1 cellular context compared by ENCODE assay signal in the genomic region with DNA sequence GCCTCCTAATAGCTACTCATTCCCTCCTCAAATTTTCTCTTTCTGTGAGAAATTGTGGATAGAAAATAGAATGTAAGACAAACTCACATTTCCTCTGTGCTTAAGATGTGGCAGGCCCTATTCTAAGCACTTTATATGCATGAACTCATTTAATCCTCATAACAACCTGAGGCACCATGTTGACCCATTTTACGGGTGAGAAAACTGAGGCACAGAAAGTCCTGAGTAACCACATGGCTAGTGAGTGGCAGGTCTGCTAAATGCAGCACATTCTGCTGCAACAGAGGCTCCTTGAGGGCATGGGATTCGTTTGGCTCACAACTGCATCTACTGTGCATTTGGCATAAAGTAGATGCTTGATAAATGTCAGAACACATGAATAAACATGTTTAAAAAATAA.
A peak's percentile ranks its signal among the peaks of the same experiment; 100 is the strongest.
TF ChIP-seq lines count a peak whose summit lies in the region.

No MANE protein-coding gene starts in this region.

TF ChIP-seq in HepG2, 621 proteins besides CTCF, POLR2A, EP300 and RAD21 (continues in another document):
- no peak for TF ChIP-seq NR2F6 (IDR thresholded peaks at IDR 0.05)
- no peak for TF ChIP-seq NR2F6 (CRISPR knock-in tag; IDR thresholded peaks at IDR 0.05)
- TF ChIP-seq, protein P1, sequence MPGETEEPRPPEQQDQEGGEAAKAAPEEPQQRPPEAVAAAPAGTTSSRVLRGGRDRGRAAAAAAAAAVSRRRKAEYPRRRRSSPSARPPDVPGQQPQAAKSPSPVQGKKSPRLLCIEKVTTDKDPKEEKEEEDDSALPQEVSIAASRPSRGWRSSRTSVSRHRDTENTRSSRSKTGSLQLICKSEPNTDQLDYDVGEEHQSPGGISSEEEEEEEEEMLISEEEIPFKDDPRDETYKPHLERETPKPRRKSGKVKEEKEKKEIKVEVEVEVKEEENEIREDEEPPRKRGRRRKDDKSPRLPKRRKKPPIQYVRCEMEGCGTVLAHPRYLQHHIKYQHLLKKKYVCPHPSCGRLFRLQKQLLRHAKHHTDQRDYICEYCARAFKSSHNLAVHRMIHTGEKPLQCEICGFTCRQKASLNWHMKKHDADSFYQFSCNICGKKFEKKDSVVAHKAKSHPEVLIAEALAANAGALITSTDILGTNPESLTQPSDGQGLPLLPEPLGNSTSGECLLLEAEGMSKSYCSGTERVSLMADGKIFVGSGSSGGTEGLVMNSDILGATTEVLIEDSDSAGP (CRISPR knock-in tag; IDR thresholded peaks at IDR 0.05; ENCODE audit: borderline replicate concordance), result no peak
- TF ChIP-seq ZNF24 (IDR thresholded peaks at IDR 0.05), result no peak
- TF ChIP-seq MTF2 (CRISPR knock-in tag; IDR thresholded peaks at IDR 0.05; ENCODE audit: borderline replicate concordance), result no peak
- TF ChIP-seq ZNF570 (CRISPR knock-in tag; IDR thresholded peaks at IDR 0.05; ENCODE audit: borderline replicate concordance), result no peak
- no peak for TF ChIP-seq TMF1 (CRISPR knock-in tag; IDR thresholded peaks at IDR 0.05; ENCODE audit: low read depth)
- TF ChIP-seq ARHGAP35 (CRISPR knock-in tag; IDR thresholded peaks at IDR 0.05; ENCODE audit: borderline replicate concordance), result no peak
- TF ChIP-seq ATF4 (CRISPR knock-in tag; IDR thresholded peaks at IDR 0.05), result no peak
- no peak for TF ChIP-seq ZNF383 (CRISPR knock-in tag; IDR thresholded peaks at IDR 0.05; ENCODE audit: borderline replicate concordance)
- TF ChIP-seq, protein P2, sequence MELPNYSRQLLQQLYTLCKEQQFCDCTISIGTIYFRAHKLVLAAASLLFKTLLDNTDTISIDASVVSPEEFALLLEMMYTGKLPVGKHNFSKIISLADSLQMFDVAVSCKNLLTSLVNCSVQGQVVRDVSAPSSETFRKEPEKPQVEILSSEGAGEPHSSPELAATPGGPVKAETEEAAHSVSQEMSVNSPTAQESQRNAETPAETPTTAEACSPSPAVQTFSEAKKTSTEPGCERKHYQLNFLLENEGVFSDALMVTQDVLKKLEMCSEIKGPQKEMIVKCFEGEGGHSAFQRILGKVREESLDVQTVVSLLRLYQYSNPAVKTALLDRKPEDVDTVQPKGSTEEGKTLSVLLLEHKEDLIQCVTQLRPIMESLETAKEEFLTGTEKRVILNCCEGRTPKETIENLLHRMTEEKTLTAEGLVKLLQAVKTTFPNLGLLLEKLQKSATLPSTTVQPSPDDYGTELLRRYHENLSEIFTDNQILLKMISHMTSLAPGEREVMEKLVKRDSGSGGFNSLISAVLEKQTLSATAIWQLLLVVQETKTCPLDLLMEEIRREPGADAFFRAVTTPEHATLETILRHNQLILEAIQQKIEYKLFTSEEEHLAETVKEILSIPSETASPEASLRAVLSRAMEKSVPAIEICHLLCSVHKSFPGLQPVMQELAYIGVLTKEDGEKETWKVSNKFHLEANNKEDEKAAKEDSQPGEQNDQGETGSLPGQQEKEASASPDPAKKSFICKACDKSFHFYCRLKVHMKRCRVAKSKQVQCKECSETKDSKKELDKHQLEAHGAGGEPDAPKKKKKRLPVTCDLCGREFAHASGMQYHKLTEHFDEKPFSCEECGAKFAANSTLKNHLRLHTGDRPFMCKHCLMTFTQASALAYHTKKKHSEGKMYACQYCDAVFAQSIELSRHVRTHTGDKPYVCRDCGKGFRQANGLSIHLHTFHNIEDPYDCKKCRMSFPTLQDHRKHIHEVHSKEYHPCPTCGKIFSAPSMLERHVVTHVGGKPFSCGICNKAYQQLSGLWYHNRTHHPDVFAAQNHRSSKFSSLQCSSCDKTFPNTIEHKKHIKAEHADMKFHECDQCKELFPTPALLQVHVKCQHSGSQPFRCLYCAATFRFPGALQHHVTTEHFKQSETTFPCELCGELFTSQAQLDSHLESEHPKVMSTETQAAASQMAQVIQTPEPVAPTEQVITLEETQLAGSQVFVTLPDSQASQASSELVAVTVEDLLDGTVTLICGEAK (IDR thresholded peaks at IDR 0.05), result no peak
- TF ChIP-seq, protein P2 (CRISPR knock-in tag; IDR thresholded peaks at IDR 0.05), result no peak
- TF ChIP-seq NFKB2 (CRISPR knock-in tag; IDR thresholded peaks at IDR 0.05; ENCODE audit: borderline replicate concordance), result no peak
- no peak for TF ChIP-seq ZNF432 (CRISPR knock-in tag; IDR thresholded peaks at IDR 0.05; ENCODE audit: borderline replicate concordance)
- TF ChIP-seq ZNF230 (CRISPR knock-in tag; IDR thresholded peaks at IDR 0.05), result no peak
- no peak for TF ChIP-seq HOXD1 (CRISPR knock-in tag; IDR thresholded peaks at IDR 0.05)
- no peak for TF ChIP-seq ZNF672 (CRISPR knock-in tag; IDR thresholded peaks at IDR 0.05)
- TF ChIP-seq NFYC (CRISPR knock-in tag; IDR thresholded peaks at IDR 0.05), result no peak
- TF ChIP-seq SOX13 (IDR thresholded peaks at IDR 0.05), result no peak
- TF ChIP-seq SOX13 (CRISPR knock-in tag; conservative IDR thresholded peaks at IDR 0.05 in 1 of 2, IDR thresholded peaks at IDR 0.05 in 1 of 2), result no peak
- no peak for TF ChIP-seq KLF15 (CRISPR knock-in tag; IDR thresholded peaks at IDR 0.05; ENCODE audit: borderline replicate concordance)
- no peak for TF ChIP-seq ZBTB42 (CRISPR knock-in tag; IDR thresholded peaks at IDR 0.05)
- peak; percentile 65; the same call in 1 of the 2 replicates for TF ChIP-seq RCOR2 (CRISPR knock-in tag; IDR thresholded peaks at IDR 0.05)
- no peak for TF ChIP-seq ZNF800 (CRISPR knock-in tag; IDR thresholded peaks at IDR 0.05)
- TF ChIP-seq UBTF (CRISPR knock-in tag; IDR thresholded peaks at IDR 0.05), result no peak
- no peak for TF ChIP-seq ZSCAN29 (CRISPR knock-in tag; conservative IDR thresholded peaks at IDR 0.05)
- TF ChIP-seq, protein P3, sequence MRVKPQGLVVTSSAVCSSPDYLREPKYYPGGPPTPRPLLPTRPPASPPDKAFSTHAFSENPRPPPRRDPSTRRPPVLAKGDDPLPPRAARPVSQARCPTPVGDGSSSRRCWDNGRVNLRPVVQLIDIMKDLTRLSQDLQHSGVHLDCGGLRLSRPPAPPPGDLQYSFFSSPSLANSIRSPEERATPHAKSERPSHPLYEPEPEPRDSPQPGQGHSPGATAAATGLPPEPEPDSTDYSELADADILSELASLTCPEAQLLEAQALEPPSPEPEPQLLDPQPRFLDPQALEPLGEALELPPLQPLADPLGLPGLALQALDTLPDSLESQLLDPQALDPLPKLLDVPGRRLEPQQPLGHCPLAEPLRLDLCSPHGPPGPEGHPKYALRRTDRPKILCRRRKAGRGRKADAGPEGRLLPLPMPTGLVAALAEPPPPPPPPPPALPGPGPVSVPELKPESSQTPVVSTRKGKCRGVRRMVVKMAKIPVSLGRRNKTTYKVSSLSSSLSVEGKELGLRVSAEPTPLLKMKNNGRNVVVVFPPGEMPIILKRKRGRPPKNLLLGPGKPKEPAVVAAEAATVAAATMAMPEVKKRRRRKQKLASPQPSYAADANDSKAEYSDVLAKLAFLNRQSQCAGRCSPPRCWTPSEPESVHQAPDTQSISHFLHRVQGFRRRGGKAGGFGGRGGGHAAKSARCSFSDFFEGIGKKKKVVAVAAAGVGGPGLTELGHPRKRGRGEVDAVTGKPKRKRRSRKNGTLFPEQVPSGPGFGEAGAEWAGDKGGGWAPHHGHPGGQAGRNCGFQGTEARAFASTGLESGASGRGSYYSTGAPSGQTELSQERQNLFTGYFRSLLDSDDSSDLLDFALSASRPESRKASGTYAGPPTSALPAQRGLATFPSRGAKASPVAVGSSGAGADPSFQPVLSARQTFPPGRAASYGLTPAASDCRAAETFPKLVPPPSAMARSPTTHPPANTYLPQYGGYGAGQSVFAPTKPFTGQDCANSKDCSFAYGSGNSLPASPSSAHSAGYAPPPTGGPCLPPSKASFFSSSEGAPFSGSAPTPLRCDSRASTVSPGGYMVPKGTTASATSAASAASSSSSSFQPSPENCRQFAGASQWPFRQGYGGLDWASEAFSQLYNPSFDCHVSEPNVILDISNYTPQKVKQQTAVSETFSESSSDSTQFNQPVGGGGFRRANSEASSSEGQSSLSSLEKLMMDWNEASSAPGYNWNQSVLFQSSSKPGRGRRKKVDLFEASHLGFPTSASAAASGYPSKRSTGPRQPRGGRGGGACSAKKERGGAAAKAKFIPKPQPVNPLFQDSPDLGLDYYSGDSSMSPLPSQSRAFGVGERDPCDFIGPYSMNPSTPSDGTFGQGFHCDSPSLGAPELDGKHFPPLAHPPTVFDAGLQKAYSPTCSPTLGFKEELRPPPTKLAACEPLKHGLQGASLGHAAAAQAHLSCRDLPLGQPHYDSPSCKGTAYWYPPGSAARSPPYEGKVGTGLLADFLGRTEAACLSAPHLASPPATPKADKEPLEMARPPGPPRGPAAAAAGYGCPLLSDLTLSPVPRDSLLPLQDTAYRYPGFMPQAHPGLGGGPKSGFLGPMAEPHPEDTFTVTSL (CRISPR knock-in tag; IDR thresholded peaks at IDR 0.05; ENCODE audit: borderline replicate concordance), result no peak
- TF ChIP-seq USF2 (IDR thresholded peaks at IDR 0.05; ENCODE audit: low read depth, low read length), result no peak
- no peak for TF ChIP-seq USF2 (CRISPR knock-in tag; IDR thresholded peaks at IDR 0.05; ENCODE audit: borderline replicate concordance)
- no peak for TF ChIP-seq MAF1 (CRISPR knock-in tag; IDR thresholded peaks at IDR 0.05; ENCODE audit: borderline replicate concordance)
